Comparison of ENCODE assay signal across 1 cellular context in the genomic region with DNA sequence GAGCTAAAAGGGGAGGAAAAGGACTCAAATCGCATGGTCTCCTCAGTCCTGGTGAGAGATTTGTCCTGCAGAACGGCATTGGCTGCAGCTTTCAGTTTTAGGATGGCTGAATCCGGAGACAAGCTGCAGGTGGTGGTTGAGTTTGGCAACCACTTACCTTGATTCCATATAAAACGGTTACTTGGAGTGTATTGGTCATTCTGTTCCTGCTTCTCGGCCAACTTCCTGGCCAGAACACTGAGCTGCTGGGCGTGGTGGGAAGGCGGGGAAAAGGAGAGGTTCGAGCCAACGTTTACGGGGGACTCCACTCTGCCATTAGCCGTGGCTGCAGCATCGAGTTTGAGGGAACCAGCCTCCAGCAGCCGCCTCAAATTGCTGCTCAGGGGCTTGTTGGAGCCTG.
TF ChIP-seq lines count a peak whose summit lies in the region.

No MANE protein-coding gene starts in this region.

TF ChIP-seq in HCT116, 20 proteins besides CTCF, POLR2A, EP300 and RAD21 (continued from another document):
- TF ChIP-seq, protein P1, sequence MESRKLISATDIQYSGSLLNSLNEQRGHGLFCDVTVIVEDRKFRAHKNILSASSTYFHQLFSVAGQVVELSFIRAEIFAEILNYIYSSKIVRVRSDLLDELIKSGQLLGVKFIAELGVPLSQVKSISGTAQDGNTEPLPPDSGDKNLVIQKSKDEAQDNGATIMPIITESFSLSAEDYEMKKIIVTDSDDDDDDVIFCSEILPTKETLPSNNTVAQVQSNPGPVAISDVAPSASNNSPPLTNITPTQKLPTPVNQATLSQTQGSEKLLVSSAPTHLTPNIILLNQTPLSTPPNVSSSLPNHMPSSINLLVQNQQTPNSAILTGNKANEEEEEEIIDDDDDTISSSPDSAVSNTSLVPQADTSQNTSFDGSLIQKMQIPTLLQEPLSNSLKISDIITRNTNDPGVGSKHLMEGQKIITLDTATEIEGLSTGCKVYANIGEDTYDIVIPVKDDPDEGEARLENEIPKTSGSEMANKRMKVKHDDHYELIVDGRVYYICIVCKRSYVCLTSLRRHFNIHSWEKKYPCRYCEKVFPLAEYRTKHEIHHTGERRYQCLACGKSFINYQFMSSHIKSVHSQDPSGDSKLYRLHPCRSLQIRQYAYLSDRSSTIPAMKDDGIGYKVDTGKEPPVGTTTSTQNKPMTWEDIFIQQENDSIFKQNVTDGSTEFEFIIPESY (IDR thresholded peaks at IDR 0.05; ENCODE audit: extremely low read depth, insufficient replicate concordance, low read length): no peak
- no peak for TF ChIP-seq ELF1 (IDR thresholded peaks at IDR 0.05; ENCODE audit: borderline replicate concordance, low read depth)
- TF ChIP-seq TCF7L2 (IDR thresholded peaks at IDR 0.05; ENCODE audit: borderline replicate concordance, extremely low read depth, insufficient read depth, insufficient read length): no peak
- TF ChIP-seq EZH2phosphoT487 (IDR thresholded peaks at IDR 0.05; ENCODE audit: borderline replicate concordance): no peak
